ENCODE assay signal across 14 cellular contexts in the genomic region with DNA sequence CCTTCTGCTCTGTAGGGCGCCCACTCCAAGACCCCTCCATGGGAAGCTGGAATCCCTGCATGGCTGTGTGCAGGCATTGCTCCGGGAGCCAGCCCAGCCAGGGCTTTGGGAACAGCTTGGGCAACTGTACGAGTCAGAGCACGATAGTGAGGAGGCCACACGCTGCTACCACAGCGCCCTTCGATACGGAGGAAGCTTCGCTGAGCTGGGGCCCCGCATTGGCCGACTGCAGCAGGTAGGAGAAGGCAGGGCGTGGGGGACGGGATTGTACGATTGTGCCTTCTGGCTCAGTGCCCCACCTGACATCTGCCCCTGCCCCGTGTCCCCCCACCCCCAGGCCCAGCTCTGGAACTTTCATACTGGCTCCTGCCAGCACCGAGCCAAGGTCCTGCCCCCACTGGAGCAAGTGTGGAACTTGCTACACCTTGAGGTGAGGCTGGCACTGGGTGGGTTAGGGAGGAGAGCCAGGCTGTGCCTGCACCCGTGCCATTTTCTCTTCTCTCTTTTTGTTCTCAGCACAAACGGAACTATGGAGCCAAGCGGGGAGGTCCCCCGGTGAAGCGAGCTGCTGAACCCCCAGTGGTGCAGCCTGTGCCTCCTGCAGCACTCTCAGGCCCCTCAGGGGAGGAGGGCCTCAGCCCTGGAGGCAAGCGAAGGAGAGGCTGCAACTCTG. TPM values are rescaled to one million over a fixed set of nuclear protein-coding genes. Genes with fewer than 3 reads are reported as not detected.
DNase-seq lines count a peak whose midpoint lies in the region; ATAC-seq, FAIRE-seq and TF ChIP-seq lines count a peak whose summit lies in the region.
"Had no signal": no experiment of that assay in that cellular context is flagged by ENCODE, and none has a peak within 500 bp of the region (broad histone marks: within the 10 kb centered on the region; RNA-seq: fewer than 3 reads in every experiment).

No MANE protein-coding gene starts in this region.

- H3K4me1 ChIP-seq in gastroesophageal sphincter, result peaks cover 4 to 48% (median 10%) of the 10 kb centered on the region in 3 donors

- no peak for TF ChIP-seq EP300 in gastroesophageal sphincter (IDR thresholded peaks at IDR 0.05)

- H3K36me3 Mint-ChIP-seq in activated naive CD4-positive, alpha-beta T cell treated with anti-CD3 and anti-CD28 coated beads, Interleukin-2, amount 50 U/mL, for 24 hours, result peaks cover 18% of the 10 kb centered on the region
- H3K36me3 Mint-ChIP-seq in activated B cell treated with CpG ODN at 0.5 μM for 24 hours (ENCODE audit: low read depth), result peaks cover 64% of the 10 kb centered on the region
- H3K36me3 Mint-ChIP-seq in stimulated activated effector memory CD8-positive, alpha-beta T cell treated with anti-CD3 and anti-CD28 coated beads, Interleukin-12 subunit alpha, Interleukin-12 subunit beta, amount 100 ng/mL, for 72 hours, result no peaks in the 10 kb centered on the region

- CTCF ChIA-PET in activated B cell treated with CpG ODN at 0.5 μM for 24 hours (lab: Charles Lee), result interaction anchor here (1.4 to 2.8 kb wide), 2 partner anchors 11 to 102 kb away, joined by 3 to 23 read pairs; no protein-coding TSS in a partner anchor

- no CpG with 5 or more reads among the region's 22 CpGs for WGBS in gastroesophageal sphincter (ENCODE audit: low coverage in 1 of 2), 2 donors

- POLR2A ChIA-PET in activated B cell treated with CpG ODN at 0.5 μM for 24 hours (lab: Charles Lee), result interaction anchor here (0.7 to 5.1 kb wide), 3 partner anchors 10 to 120 kb away, joined by 6 to 136 read pairs (median 98); a partner anchor contains a TSS

- peaks cover 21% of the 10 kb centered on the region for H3K4me1 Mint-ChIP-seq in activated naive CD4-positive, alpha-beta T cell treated with anti-CD3 and anti-CD28 coated beads, Interleukin-2, amount 50 U/mL, for 24 hours
- H3K4me1 Mint-ChIP-seq in activated B cell treated with CpG ODN at 0.5 μM for 24 hours, result peaks cover 49% of the 10 kb centered on the region
- peaks cover 72% of the 10 kb centered on the region for H3K4me1 Mint-ChIP-seq in stimulated activated effector memory CD8-positive, alpha-beta T cell treated with anti-CD3 and anti-CD28 coated beads, Interleukin-12 subunit alpha, Interleukin-12 subunit beta, amount 100 ng/mL, for 72 hours

- H3K9me3 ChIP-seq in gastroesophageal sphincter (no peaks in the 10 kb centered on the region), MG63 (no peaks in the 10 kb centered on the region)

- TF ChIP-seq CTCF in activated B cell treated with CpG ODN at 0.5 μM for 24 hours (IDR thresholded peaks at IDR 0.05), result no peak
- no peak for TF ChIP-seq CTCF in gastroesophageal sphincter (IDR thresholded peaks at IDR 0.05)

- H3K36me3 ChIP-seq in gastroesophageal sphincter, result peaks cover 0 to 61% of the 10 kb centered on the region in 2 donors
- peaks cover 46% of the 10 kb centered on the region for H3K36me3 ChIP-seq in MG63

- H3K27me3 ChIP-seq in gastroesophageal sphincter (no peaks in the 10 kb centered on the region), MG63 (no peaks in the 10 kb centered on the region)
- H3K27me3 ChIP-seq: dorsolateral prefrontal cortex had no signal

- H3K27ac Mint-ChIP-seq in activated naive CD4-positive, alpha-beta T cell treated with anti-CD3 and anti-CD28 coated beads, Interleukin-2, amount 50 U/mL, for 24 hours, result peak overlapping the region; percentile 82
- H3K27ac Mint-ChIP-seq in activated B cell treated with CpG ODN at 0.5 μM for 24 hours, result no peak overlapping the region
- peak overlapping the region; percentile 98 for H3K27ac Mint-ChIP-seq in stimulated activated effector memory CD8-positive, alpha-beta T cell treated with anti-CD3 and anti-CD28 coated beads, Interleukin-12 subunit alpha, Interleukin-12 subunit beta, amount 100 ng/mL, for 72 hours

- FAIRE-seq in HTR-8/SVneo (lab: Jason Lieb, UNC), result no peak
- FAIRE-seq: urothelium cell line had no signal

- no peak for TF ChIP-seq POLR2A in gastroesophageal sphincter (IDR thresholded peaks at IDR 0.05)

- H3K27ac ChIP-seq in gastroesophageal sphincter, result peak overlapping the region in 3 of 4 donors; percentile 90 to 99 (median 98)

- ATAC-seq in activated B cell treated with CpG ODN at 0.5 μM for 24 hours (ENCODE audit: low read depth) (no peak), gastroesophageal sphincter (no peak)
- ATAC-seq in stimulated activated effector memory CD8-positive, alpha-beta T cell treated with anti-CD3 and anti-CD28 coated beads, Interleukin-12 subunit alpha, Interleukin-12 subunit beta, amount 100 ng/mL, for 72 hours, result no peak
- ATAC-seq: Panc1 had no signal

- H3K27me3 Mint-ChIP-seq in activated naive CD4-positive, alpha-beta T cell treated with anti-CD3 and anti-CD28 coated beads, Interleukin-2, amount 50 U/mL, for 24 hours, result no peaks in the 10 kb centered on the region
- H3K27me3 Mint-ChIP-seq in activated B cell treated with CpG ODN at 0.5 μM for 24 hours, result no peaks in the 10 kb centered on the region

- no peak overlapping the region for H3K4me3 ChIP-seq in gastroesophageal sphincter
- no peak overlapping the region for H3K4me3 ChIP-seq in MG63

- peak overlapping the region; percentile 98 for H3K4me3 Mint-ChIP-seq in activated naive CD4-positive, alpha-beta T cell treated with anti-CD3 and anti-CD28 coated beads, Interleukin-2, amount 50 U/mL, for 24 hours
- H3K4me3 Mint-ChIP-seq in activated B cell treated with CpG ODN at 0.5 μM for 24 hours, result peak overlapping the region; percentile 98
- H3K4me3 Mint-ChIP-seq in stimulated activated effector memory CD8-positive, alpha-beta T cell treated with anti-CD3 and anti-CD28 coated beads, Interleukin-12 subunit alpha, Interleukin-12 subunit beta, amount 100 ng/mL, for 72 hours, result peak overlapping the region; percentile 80

- intact Hi-C loops in activated B cell treated with CpG ODN at 0.5 μM for 24 hours (cut with micrococcal nuclease), result no loop called here

- no peaks in the 10 kb centered on the region for H3K9me3 Mint-ChIP-seq in activated naive CD4-positive, alpha-beta T cell treated with anti-CD3 and anti-CD28 coated beads, Interleukin-2, amount 50 U/mL, for 24 hours
- no peaks in the 10 kb centered on the region for H3K9me3 Mint-ChIP-seq in activated B cell treated with CpG ODN at 0.5 μM for 24 hours
- H3K9me3 Mint-ChIP-seq in stimulated activated effector memory CD8-positive, alpha-beta T cell treated with anti-CD3 and anti-CD28 coated beads, Interleukin-12 subunit alpha, Interleukin-12 subunit beta, amount 100 ng/mL, for 72 hours, result no peaks in the 10 kb centered on the region

- DNase-seq in activated naive CD4-positive, alpha-beta T cell treated with anti-CD3 and anti-CD28 coated beads, Interleukin-2, amount 50 U/mL, for 16 hours, result no peak
- DNase-seq in activated B cell treated with CpG ODN at 0.5 μM for 24 hours (peak; percentile 15), MG63 (no peak), HTR-8/SVneo (ENCODE audit: insufficient read length, low spot score) (no peak), NCI-H510A (lab: John Stamatoyannopoulos, UW) (no peak)
- DNase-seq in stimulated activated effector memory CD8-positive, alpha-beta T cell treated with anti-CD3 and anti-CD28 coated beads, Interleukin-12 subunit alpha, Interleukin-12 subunit beta, amount 100 ng/mL, for 72 hours (ENCODE audit: low spot score in 2 of 2), result no peak
- DNase-seq: dorsolateral prefrontal cortex; NCI-H1436 treated with DMSO at 0.1 percent for 48 hours; NCI-H510A treated with DMSO at 0.1 percent for 48 hours; stimulated activated CD4-positive, alpha-beta T cell treated with anti-CD3 and anti-CD28 coated beads, Interleukin-1b, Interleukin-23, amount 100 ng/mL, for 48 hours had no signal

RNA-seq across cellular contexts. Expression of a gene that starts 8.7 kb away (rescaled TPM):
- total RNA-seq in activated B cell treated with CpG ODN at 0.5 μM for 24 hours (3.2 and 7.1 TPM in 2 replicates), gastroesophageal sphincter (10 to 100 TPM in 3 of 4 donors, 1 to 10 TPM in 1; 6.5 to 41.6 (median 29.6) TPM)
- total RNA-seq in MG63 (2014; rRNA removed; shearing (Covaris generic); ENCODE audit: low replicate concordance), result not detected in 2 replicates

RNA-seq across cellular contexts. Expression of a gene that starts 11.2 kb away (rescaled TPM):
- total RNA-seq in activated B cell treated with CpG ODN at 0.5 μM for 24 hours (36.0 and 47.9 TPM in 2 replicates), gastroesophageal sphincter (10 to 100 TPM; 60.5 to 84.7 (median 69.8) TPM)
- total RNA-seq in MG63 (2014; rRNA removed; shearing (Covaris generic); ENCODE audit: low replicate concordance), result 74.9 and 264 TPM in 2 replicates

RNA-seq across cellular contexts. Expression of a gene that starts 11.6 kb away (rescaled TPM):
- total RNA-seq in activated B cell treated with CpG ODN at 0.5 μM for 24 hours (5.4 and 6.1 TPM in 2 replicates), gastroesophageal sphincter (10 to 100 TPM; 12.0 to 18.7 (median 13.7) TPM)
- total RNA-seq in MG63 (2014; rRNA removed; shearing (Covaris generic); ENCODE audit: low replicate concordance), result 18.2 and 38.2 TPM in 2 replicates

RNA-seq across cellular contexts. Expression of a gene that starts 12.2 kb away (rescaled TPM):
- 70.8 and 72.5 TPM in 2 replicates for total RNA-seq in activated B cell treated with CpG ODN at 0.5 μM for 24 hours
- 10 to 100 TPM in 3 of 4 donors, 1 to 10 TPM in 1; 5.7 to 16.2 (median 15.6) TPM for total RNA-seq in gastroesophageal sphincter
- total RNA-seq in MG63 (2014; rRNA removed; shearing (Covaris generic); ENCODE audit: low replicate concordance), result 0.07 and 0.20 TPM in 2 replicates

RNA-seq across cellular contexts. Expression of a gene that starts 42.4 kb away (rescaled TPM):
- total RNA-seq in activated B cell treated with CpG ODN at 0.5 μM for 24 hours, result 103 and 109 TPM in 2 replicates
- 100 to 1,000 TPM in 3 of 4 donors, 10 to 100 TPM in 1; 56.7 to 134 (median 120) TPM for total RNA-seq in gastroesophageal sphincter
- total RNA-seq in MG63 (2014; rRNA removed; shearing (Covaris generic); ENCODE audit: low replicate concordance), result 49.6 and 51.1 TPM in 2 replicates
